In the genomic region with DNA sequence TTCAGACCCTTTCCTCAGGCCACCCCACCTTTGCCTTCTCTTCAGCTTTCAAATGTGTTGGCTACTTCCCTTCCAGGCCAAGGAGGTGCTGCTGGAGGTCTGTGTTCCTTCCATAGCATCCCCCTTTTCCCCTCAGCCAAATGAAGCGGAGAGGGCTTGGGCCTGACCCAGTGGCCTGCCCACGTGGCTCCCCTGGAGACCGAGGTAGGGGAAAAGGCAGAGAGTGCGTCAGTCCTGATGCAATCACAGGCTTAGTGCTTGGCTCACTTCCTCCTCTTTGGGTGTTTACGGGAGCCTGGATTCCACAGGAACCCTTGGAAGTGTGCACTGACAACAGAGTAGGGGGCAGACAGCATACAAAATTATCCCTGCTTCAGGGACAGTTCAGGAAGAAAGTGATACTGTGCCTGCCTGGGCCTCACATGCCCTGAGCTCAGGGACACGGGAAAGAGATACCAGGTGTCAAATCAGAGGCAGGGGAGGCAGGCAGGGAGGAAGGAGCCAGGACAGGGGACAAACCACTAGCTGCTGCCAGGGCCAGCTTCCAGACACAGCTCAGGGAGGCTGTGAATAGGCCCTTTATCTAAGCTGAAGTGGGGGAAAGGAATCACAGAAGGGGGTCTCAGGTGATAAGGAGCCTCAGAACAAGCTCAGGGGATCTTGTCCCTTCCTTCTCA, we compare ENCODE assay signal across 1 cellular context.
TF ChIP-seq lines count a peak whose summit lies in the region.

No MANE protein-coding gene starts in this region.

TF ChIP-seq in HepG2, 621 proteins besides CTCF, POLR2A, EP300 and RAD21 (continued from another document and continues in another):
- TF ChIP-seq ETV5 (CRISPR knock-in tag; IDR thresholded peaks at IDR 0.05; ENCODE audit: borderline replicate concordance) (peak; percentile 33; the same call in 1 of the 2 replicates), SCMH1 (CRISPR knock-in tag; IDR thresholded peaks at IDR 0.05; ENCODE audit: borderline replicate concordance) (no peak), NFE2L1 (CRISPR knock-in tag; IDR thresholded peaks at IDR 0.05; ENCODE audit: borderline replicate concordance) (no peak), SALL1 (CRISPR knock-in tag; IDR thresholded peaks at IDR 0.05) (peak; percentile 80), FOSL2 (CRISPR knock-in tag; IDR thresholded peaks at IDR 0.05) (peak; percentile 80), ZNF782 (CRISPR knock-in tag; IDR thresholded peaks at IDR 0.05; ENCODE audit: borderline replicate concordance) (peak; percentile 53; the same call in 1 of the 2 replicates), ELF3 (CRISPR knock-in tag; IDR thresholded peaks at IDR 0.05) (peak; percentile 96), ZNF781 (CRISPR knock-in tag; IDR thresholded peaks at IDR 0.05; ENCODE audit: borderline replicate concordance, not compliant biosample characterization) (peak; percentile 35), RNF2 (conservative IDR thresholded peaks at IDR 0.05; ENCODE audit: low read depth) (0 out of 2 replicates have a peak, but pooled peaks have one; percentile 26), ZFP36L1 (CRISPR knock-in tag; IDR thresholded peaks at IDR 0.05) (no peak), NR2F6 (IDR thresholded peaks at IDR 0.05) (no peak), NR2F6 (CRISPR knock-in tag; IDR thresholded peaks at IDR 0.05) (peak; percentile 11; the same call in 1 of the 2 replicates), JUN (CRISPR knock-in tag; IDR thresholded peaks at IDR 0.05) (no peak), ZNF501 (CRISPR knock-in tag; IDR thresholded peaks at IDR 0.05) (peak; percentile 62; the same call in 1 of the 2 replicates), ZSCAN20 (CRISPR knock-in tag; IDR thresholded peaks at IDR 0.05; ENCODE audit: borderline replicate concordance) (no peak), ZFY (CRISPR knock-in tag; IDR thresholded peaks at IDR 0.05) (peak; percentile 78), ZNF343 (CRISPR knock-in tag; IDR thresholded peaks at IDR 0.05) (no peak), ZNF335 (CRISPR knock-in tag; IDR thresholded peaks at IDR 0.05) (0 out of 2 replicates have a peak, but pooled peaks have one; percentile 48), TBX2 (CRISPR knock-in tag; IDR thresholded peaks at IDR 0.05; ENCODE audit: borderline replicate concordance) (peak; percentile 46; the same call in 1 of the 2 replicates), NCOA2 (CRISPR knock-in tag; IDR thresholded peaks at IDR 0.05) (peak; percentile 35; the same call in 1 of the 2 replicates), ZNF225 (CRISPR knock-in tag; IDR thresholded peaks at IDR 0.05) (peak; percentile 58; the same call in 1 of the 2 replicates), IRF2 (CRISPR knock-in tag; IDR thresholded peaks at IDR 0.05) (0 out of 2 replicates have a peak, but pooled peaks have one; percentile 26), CBX5 (CRISPR knock-in tag; IDR thresholded peaks at IDR 0.05; ENCODE audit: borderline replicate concordance) (peak; percentile 85; the same call in 1 of the 2 replicates), KAT8 (CRISPR knock-in tag; IDR thresholded peaks at IDR 0.05) (peak; percentile 63; the same call in 1 of the 2 replicates), KDM1A (CRISPR knock-in tag; IDR thresholded peaks at IDR 0.05) (0 out of 2 replicates have a peak, but pooled peaks have one; percentile 44), FOXA1 (IDR thresholded peaks at IDR 0.05) (no peak), FOXA1 (CRISPR knock-in tag; IDR thresholded peaks at IDR 0.05) (0 out of 2 replicates have a peak, but pooled peaks have one; percentile 15), GATA4 (IDR thresholded peaks at IDR 0.05; ENCODE audit: borderline replicate concordance, low read depth) (no peak), KDM2A (CRISPR knock-in tag; IDR thresholded peaks at IDR 0.05; ENCODE audit: borderline replicate concordance, low read depth) (peak; percentile 43; the same call in 1 of the 2 replicates), GABPB1 (CRISPR knock-in tag; IDR thresholded peaks at IDR 0.05) (peak; percentile 51), HES4 (CRISPR knock-in tag; IDR thresholded peaks at IDR 0.05; ENCODE audit: borderline replicate concordance) (peak; percentile 25; the same call in 1 of the 2 replicates)
- TF ChIP-seq, protein P1, sequence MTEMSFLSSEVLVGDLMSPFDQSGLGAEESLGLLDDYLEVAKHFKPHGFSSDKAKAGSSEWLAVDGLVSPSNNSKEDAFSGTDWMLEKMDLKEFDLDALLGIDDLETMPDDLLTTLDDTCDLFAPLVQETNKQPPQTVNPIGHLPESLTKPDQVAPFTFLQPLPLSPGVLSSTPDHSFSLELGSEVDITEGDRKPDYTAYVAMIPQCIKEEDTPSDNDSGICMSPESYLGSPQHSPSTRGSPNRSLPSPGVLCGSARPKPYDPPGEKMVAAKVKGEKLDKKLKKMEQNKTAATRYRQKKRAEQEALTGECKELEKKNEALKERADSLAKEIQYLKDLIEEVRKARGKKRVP (CRISPR knock-in tag; IDR thresholded peaks at IDR 0.05): peak in 1 of 2 experiments; percentile 98; a peak in 2 of 4 replicates
- TF ChIP-seq, protein P2, sequence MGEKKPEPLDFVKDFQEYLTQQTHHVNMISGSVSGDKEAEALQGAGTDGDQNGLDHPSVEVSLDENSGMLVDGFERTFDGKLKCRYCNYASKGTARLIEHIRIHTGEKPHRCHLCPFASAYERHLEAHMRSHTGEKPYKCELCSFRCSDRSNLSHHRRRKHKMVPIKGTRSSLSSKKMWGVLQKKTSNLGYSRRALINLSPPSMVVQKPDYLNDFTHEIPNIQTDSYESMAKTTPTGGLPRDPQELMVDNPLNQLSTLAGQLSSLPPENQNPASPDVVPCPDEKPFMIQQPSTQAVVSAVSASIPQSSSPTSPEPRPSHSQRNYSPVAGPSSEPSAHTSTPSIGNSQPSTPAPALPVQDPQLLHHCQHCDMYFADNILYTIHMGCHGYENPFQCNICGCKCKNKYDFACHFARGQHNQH (CRISPR knock-in tag; IDR thresholded peaks at IDR 0.05): peak; percentile 33; the same call in 1 of the 2 replicates
- TF ChIP-seq, protein P3, sequence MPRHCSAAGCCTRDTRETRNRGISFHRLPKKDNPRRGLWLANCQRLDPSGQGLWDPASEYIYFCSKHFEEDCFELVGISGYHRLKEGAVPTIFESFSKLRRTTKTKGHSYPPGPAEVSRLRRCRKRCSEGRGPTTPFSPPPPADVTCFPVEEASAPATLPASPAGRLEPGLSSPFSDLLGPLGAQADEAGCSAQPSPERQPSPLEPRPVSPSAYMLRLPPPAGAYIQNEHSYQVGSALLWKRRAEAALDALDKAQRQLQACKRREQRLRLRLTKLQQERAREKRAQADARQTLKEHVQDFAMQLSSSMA (CRISPR knock-in tag; IDR thresholded peaks at IDR 0.05): no peak
- TF ChIP-seq, protein P4, sequence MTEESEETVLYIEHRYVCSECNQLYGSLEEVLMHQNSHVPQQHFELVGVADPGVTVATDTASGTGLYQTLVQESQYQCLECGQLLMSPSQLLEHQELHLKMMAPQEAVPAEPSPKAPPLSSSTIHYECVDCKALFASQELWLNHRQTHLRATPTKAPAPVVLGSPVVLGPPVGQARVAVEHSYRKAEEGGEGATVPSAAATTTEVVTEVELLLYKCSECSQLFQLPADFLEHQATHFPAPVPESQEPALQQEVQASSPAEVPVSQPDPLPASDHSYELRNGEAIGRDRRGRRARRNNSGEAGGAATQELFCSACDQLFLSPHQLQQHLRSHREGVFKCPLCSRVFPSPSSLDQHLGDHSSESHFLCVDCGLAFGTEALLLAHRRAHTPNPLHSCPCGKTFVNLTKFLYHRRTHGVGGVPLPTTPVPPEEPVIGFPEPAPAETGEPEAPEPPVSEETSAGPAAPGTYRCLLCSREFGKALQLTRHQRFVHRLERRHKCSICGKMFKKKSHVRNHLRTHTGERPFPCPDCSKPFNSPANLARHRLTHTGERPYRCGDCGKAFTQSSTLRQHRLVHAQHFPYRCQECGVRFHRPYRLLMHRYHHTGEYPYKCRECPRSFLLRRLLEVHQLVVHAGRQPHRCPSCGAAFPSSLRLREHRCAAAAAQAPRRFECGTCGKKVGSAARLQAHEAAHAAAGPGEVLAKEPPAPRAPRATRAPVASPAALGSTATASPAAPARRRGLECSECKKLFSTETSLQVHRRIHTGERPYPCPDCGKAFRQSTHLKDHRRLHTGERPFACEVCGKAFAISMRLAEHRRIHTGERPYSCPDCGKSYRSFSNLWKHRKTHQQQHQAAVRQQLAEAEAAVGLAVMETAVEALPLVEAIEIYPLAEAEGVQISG (CRISPR knock-in tag; IDR thresholded peaks at IDR 0.05): peak; percentile 39; the same call in 1 of the 2 replicates
- TF ChIP-seq, protein P5, sequence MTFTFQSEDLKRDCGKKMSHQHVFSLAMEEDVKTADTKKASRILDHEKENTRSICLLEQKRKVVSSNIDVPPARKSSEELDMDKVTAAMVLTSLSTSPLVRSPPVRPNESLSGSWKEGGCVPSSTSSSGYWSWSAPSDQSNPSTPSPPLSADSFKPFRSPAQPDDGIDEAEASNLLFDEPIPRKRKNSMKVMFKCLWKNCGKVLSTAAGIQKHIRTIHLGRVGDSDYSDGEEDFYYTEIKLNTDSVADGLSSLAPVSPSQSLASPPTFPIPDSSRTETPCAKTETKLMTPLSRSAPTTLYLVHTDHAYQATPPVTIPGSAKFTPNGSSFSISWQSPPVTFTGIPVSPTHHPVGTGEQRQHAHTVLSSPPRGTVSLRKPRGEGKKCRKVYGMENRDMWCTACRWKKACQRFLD (CRISPR knock-in tag; IDR thresholded peaks at IDR 0.05; ENCODE audit: borderline replicate concordance): no peak
- TF ChIP-seq, protein P6, sequence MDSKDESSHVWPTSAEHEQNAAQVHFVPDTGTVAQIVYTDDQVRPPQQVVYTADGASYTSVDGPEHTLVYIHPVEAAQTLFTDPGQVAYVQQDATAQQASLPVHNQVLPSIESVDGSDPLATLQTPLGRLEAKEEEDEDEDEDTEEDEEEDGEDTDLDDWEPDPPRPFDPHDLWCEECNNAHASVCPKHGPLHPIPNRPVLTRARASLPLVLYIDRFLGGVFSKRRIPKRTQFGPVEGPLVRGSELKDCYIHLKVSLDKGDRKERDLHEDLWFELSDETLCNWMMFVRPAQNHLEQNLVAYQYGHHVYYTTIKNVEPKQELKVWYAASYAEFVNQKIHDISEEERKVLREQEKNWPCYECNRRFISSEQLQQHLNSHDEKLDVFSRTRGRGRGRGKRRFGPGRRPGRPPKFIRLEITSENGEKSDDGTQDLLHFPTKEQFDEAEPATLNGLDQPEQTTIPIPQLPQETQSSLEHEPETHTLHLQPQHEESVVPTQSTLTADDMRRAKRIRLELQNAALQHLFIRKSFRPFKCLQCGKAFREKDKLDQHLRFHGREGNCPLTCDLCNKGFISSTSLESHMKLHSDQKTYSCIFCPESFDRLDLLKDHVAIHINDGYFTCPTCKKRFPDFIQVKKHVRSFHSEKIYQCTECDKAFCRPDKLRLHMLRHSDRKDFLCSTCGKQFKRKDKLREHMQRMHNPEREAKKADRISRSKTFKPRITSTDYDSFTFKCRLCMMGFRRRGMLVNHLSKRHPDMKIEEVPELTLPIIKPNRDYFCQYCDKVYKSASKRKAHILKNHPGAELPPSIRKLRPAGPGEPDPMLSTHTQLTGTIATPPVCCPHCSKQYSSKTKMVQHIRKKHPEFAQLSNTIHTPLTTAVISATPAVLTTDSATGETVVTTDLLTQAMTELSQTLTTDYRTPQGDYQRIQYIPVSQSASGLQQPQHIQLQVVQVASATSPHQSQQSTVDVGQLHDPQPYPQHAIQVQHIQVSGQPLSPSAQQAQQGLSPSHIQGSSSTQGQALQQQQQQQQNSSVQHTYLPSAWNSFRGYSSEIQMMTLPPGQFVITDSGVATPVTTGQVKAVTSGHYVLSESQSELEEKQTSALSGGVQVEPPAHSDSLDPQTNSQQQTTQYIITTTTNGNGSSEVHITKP (CRISPR knock-in tag; IDR thresholded peaks at IDR 0.05; ENCODE audit: low read depth): peak; percentile 85
- TF ChIP-seq, protein P7, sequence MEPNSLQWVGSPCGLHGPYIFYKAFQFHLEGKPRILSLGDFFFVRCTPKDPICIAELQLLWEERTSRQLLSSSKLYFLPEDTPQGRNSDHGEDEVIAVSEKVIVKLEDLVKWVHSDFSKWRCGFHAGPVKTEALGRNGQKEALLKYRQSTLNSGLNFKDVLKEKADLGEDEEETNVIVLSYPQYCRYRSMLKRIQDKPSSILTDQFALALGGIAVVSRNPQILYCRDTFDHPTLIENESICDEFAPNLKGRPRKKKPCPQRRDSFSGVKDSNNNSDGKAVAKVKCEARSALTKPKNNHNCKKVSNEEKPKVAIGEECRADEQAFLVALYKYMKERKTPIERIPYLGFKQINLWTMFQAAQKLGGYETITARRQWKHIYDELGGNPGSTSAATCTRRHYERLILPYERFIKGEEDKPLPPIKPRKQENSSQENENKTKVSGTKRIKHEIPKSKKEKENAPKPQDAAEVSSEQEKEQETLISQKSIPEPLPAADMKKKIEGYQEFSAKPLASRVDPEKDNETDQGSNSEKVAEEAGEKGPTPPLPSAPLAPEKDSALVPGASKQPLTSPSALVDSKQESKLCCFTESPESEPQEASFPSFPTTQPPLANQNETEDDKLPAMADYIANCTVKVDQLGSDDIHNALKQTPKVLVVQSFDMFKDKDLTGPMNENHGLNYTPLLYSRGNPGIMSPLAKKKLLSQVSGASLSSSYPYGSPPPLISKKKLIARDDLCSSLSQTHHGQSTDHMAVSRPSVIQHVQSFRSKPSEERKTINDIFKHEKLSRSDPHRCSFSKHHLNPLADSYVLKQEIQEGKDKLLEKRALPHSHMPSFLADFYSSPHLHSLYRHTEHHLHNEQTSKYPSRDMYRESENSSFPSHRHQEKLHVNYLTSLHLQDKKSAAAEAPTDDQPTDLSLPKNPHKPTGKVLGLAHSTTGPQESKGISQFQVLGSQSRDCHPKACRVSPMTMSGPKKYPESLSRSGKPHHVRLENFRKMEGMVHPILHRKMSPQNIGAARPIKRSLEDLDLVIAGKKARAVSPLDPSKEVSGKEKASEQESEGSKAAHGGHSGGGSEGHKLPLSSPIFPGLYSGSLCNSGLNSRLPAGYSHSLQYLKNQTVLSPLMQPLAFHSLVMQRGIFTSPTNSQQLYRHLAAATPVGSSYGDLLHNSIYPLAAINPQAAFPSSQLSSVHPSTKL (CRISPR knock-in tag; IDR thresholded peaks at IDR 0.05): peak; percentile 52
- TF ChIP-seq, protein P8, sequence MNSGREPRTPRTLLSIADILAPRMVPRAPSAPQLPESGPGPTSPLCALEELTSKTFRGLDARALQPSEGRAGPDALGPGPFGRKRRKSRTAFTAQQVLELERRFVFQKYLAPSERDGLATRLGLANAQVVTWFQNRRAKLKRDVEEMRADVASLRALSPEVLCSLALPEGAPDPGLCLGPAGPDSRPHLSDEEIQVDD (CRISPR knock-in tag; IDR thresholded peaks at IDR 0.05; ENCODE audit: borderline replicate concordance): no peak
- TF ChIP-seq, protein P9, sequence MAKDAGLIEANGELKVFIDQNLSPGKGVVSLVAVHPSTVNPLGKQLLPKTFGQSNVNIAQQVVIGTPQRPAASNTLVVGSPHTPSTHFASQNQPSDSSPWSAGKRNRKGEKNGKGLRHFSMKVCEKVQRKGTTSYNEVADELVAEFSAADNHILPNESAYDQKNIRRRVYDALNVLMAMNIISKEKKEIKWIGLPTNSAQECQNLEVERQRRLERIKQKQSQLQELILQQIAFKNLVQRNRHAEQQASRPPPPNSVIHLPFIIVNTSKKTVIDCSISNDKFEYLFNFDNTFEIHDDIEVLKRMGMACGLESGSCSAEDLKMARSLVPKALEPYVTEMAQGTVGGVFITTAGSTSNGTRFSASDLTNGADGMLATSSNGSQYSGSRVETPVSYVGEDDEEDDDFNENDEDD (CRISPR knock-in tag; IDR thresholded peaks at IDR 0.05; ENCODE audit: borderline replicate concordance): peak; percentile 63; the same call in 1 of the 2 replicates
- TF ChIP-seq, protein P10, sequence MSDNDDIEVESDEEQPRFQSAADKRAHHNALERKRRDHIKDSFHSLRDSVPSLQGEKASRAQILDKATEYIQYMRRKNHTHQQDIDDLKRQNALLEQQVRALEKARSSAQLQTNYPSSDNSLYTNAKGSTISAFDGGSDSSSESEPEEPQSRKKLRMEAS (IDR thresholded peaks at IDR 0.05): peak; percentile 89
